8 cellular contexts compared by ENCODE assay signal in genomic region chr4:95129708-95130343, GRCh38.
DNase-seq lines count a peak whose midpoint lies in the region; ATAC-seq and TF ChIP-seq lines count a peak whose summit lies in the region.

No MANE protein-coding gene starts in this region.

- no peak for ATAC-seq in GM21528 (IDR thresholded peaks at IDR 0.05; ENCODE audit: low FRiP score, unreplicated experiment)

- TF ChIP-seq CTCF in astrocyte of the cerebellum (IDR thresholded peaks at IDR 0.05; ENCODE audit: low read depth, low read length, missing control alignments), result no peak

- peak; percentile 89 for DNase-seq in ACHN
- peak; percentile 71 for DNase-seq in HPDE6-E6E7 (ENCODE audit: extremely low spot score)
- DNase-seq in astrocyte of the cerebellum (ENCODE audit: low read depth), result peak; percentile 100
- peak; percentile 99 for DNase-seq in kidney tubule cell (ENCODE audit: low spot score)
- no peak for DNase-seq in NCI-H1417 treated with DMSO at 0.1 percent for 48 hours (lab: John Stamatoyannopoulos, UW)
- DNase-seq in activated CD8-positive, alpha-beta memory T cell treated with anti-CD3 and anti-CD28 coated beads, Interleukin-2, amount 50 U/mL, for 4 hours, result no peak
- DNase-seq in NCI-H1105 (lab: John Stamatoyannopoulos, UW), result no peak

- H3K4me3 ChIP-seq in astrocyte of the cerebellum (ENCODE audit: low read depth, low read length), result no peak overlapping the region

- in situ Hi-C loops in ACHN (cut with HindIII; ENCODE audit: low pct_ligation_motif_present, low pct_unique_long_range_greater_than_20kb, low sequenced_read_pairs), result no loop called here
- in situ Hi-C loops in astrocyte of the cerebellum (cut with HindIII; ENCODE audit: low sequenced_read_pairs), result no loop called here

Comparison
In these comparisons a context has a peak if more than half of its experiments do, and no peak if none do; other contexts are left out.
1. DNase-seq: peak in ACHN (single experiment), HPDE6-E6E7 (single experiment), astrocyte of the cerebellum (single experiment) and kidney tubule cell (single experiment); none in NCI-H1417 treated with DMSO at 0.1 percent for 48 hours (single experiment), activated CD8-positive, alpha-beta memory T cell treated with anti-CD3 and anti-CD28 coated beads, Interleukin-2, amount 50 U/mL, for 4 hours (single experiment) and NCI-H1105 (single experiment).